29 cellular contexts compared by ENCODE assay signal in genomic region chr22:38404419-38404818, GRCh38. TPM values are rescaled to one million over a fixed set of nuclear protein-coding genes. Genes with fewer than 3 reads are reported as not detected.
"Had no signal": no experiment of that assay in that cellular context is flagged by ENCODE, and none has a peak within 500 bp of the region (broad histone marks: within the 10 kb centered on the region; RNA-seq: fewer than 3 reads in every experiment).

No MANE protein-coding gene starts in this region.

- H3K36me3 Mint-ChIP-seq: naive thymus-derived CD8-positive, alpha-beta T cell; neural progenitor cell; stimulated activated effector memory CD8-positive, alpha-beta T cell treated with anti-CD3 and anti-CD28 coated beads, Interleukin-12 subunit alpha, Interleukin-12 subunit beta, amount 100 ng/mL, for 72 hours had no signal

- H3K27me3 ChIP-seq: neural progenitor cell, neutrophil, sigmoid colon, spleen, suprapubic skin, upper lobe of right lung, uterus had no signal

- H3K4me1 Mint-ChIP-seq: stimulated activated effector memory CD8-positive, alpha-beta T cell treated with anti-CD3 and anti-CD28 coated beads, Interleukin-12 subunit alpha, Interleukin-12 subunit beta, amount 100 ng/mL, for 72 hours had no signal

- H3K27me3 Mint-ChIP-seq: stimulated activated naive CD8-positive, alpha-beta T cell treated with anti-CD3 and anti-CD28 coated beads, Interleukin-15, Interleukin-2, amounts not matched to agents 100 ng/mL and 50 ng/mL, for 24 hours had no signal

- H3K27ac ChIP-seq: left ventricle myocardium inferior, neural progenitor cell, neutrophil, parathyroid adenoma, prostate gland, sigmoid colon, spleen, suprapubic skin, thoracic aorta, tibial artery, upper lobe of right lung, uterus had no signal

- H3K4me1 ChIP-seq: parathyroid adenoma, prostate gland, upper lobe of right lung, uterus had no signal

- FAIRE-seq: small intestine had no signal

- H3K4me3 Mint-ChIP-seq: naive thymus-derived CD8-positive, alpha-beta T cell; nephron; neural progenitor cell; stimulated activated effector memory CD8-positive, alpha-beta T cell treated with anti-CD3 and anti-CD28 coated beads, Interleukin-12 subunit alpha, Interleukin-12 subunit beta, amount 100 ng/mL, for 72 hours; stimulated activated naive CD8-positive, alpha-beta T cell treated with anti-CD3 and anti-CD28 coated beads, Interleukin-15, Interleukin-2, amounts not matched to agents 100 ng/mL and 50 ng/mL, for 24 hours had no signal

- H2AFZ ChIP-seq: neural progenitor cell, parathyroid adenoma had no signal

- H3K9me3 ChIP-seq: left ventricle myocardium inferior, neutrophil, prostate gland, sigmoid colon, spleen, suprapubic skin, thoracic aorta, tibial artery, upper lobe of right lung, uterus had no signal

- H3K9ac ChIP-seq: neural progenitor cell, parathyroid adenoma had no signal

- DNase-seq: islet precursor cell; left ventricle myocardium inferior; mesenchymal stem cell; naive thymus-derived CD8-positive, alpha-beta T cell; occipital lobe; retina; right cardiac atrium; sigmoid colon; small intestine; spleen; stimulated activated CD4-positive, alpha-beta T cell treated with anti-CD3 and anti-CD28 coated beads, Interleukin-4, amount 100 ng/mL, for 24 hours; stimulated activated naive CD4-positive, alpha-beta T cell; trophoblast cell; uterus had no signal

- H3K79me2 ChIP-seq: parathyroid adenoma had no signal

- H3K9me3 Mint-ChIP-seq: naive thymus-derived CD8-positive, alpha-beta T cell; stimulated activated effector memory CD8-positive, alpha-beta T cell treated with anti-CD3 and anti-CD28 coated beads, Interleukin-12 subunit alpha, Interleukin-12 subunit beta, amount 100 ng/mL, for 72 hours; stimulated activated naive CD8-positive, alpha-beta T cell treated with anti-CD3 and anti-CD28 coated beads, Interleukin-15, Interleukin-2, amounts not matched to agents 100 ng/mL and 50 ng/mL, for 24 hours had no signal

- H3K27ac Mint-ChIP-seq: naive thymus-derived CD8-positive, alpha-beta T cell; nephron; neural progenitor cell; stimulated activated effector memory CD8-positive, alpha-beta T cell treated with anti-CD3 and anti-CD28 coated beads, Interleukin-12 subunit alpha, Interleukin-12 subunit beta, amount 100 ng/mL, for 72 hours; stimulated activated naive CD8-positive, alpha-beta T cell treated with anti-CD3 and anti-CD28 coated beads, Interleukin-15, Interleukin-2, amounts not matched to agents 100 ng/mL and 50 ng/mL, for 24 hours had no signal

- H3K4me3 ChIP-seq: left ventricle myocardium inferior, neural progenitor cell, prostate gland, sigmoid colon, spleen, suprapubic skin, thoracic aorta, tibial artery, upper lobe of right lung, uterus had no signal

- H3K36me3 ChIP-seq: left ventricle myocardium inferior, neural progenitor cell, neutrophil, prostate gland, sigmoid colon, spleen, suprapubic skin, thoracic aorta, tibial artery, upper lobe of right lung, uterus had no signal

- H3K4me2 ChIP-seq: neural progenitor cell had no signal

- ATAC-seq: naive thymus-derived CD8-positive, alpha-beta T cell; right cardiac atrium; stimulated activated effector memory CD8-positive, alpha-beta T cell treated with anti-CD3 and anti-CD28 coated beads, Interleukin-12 subunit alpha, Interleukin-12 subunit beta, amount 100 ng/mL, for 72 hours; upper lobe of right lung had no signal

RNA-seq across cellular contexts. Expression of gene KCNJ4, which starts 50.6 kb away (rescaled TPM):
- total RNA-seq: kidney epithelial cell; lung microvascular endothelial cell; mucosa of gallbladder; naive thymus-derived CD8-positive, alpha-beta T cell; sigmoid colon; spleen; subcutaneous adipose tissue; thoracic aorta; upper lobe of right lung had no signal
- polyA plus RNA-seq: naive thymus-derived CD8-positive, alpha-beta T cell; spleen had no signal
